ENCODE assay signal across 7 cellular contexts in genomic region chr6:103456652-103457051, GRCh38.
"Had no signal": no experiment of that assay in that cellular context is flagged by ENCODE, and none has a peak within 500 bp of the region (broad histone marks: within the 10 kb centered on the region; RNA-seq: fewer than 3 reads in every experiment).

No MANE protein-coding gene starts in this region.

- ATAC-seq: GM12878 had no signal

- H3K4me3 ChIP-seq: GM12878 had no signal

- FAIRE-seq: GM12878, GM12891, GM12892, GM18507, GM19239 had no signal

- DNase-seq: GDM1, GF-D8 had no signal
